In genomic region chr6:137402143-137402542, GRCh38 we compare ENCODE assay signal across 1 cellular context.
TF ChIP-seq lines count a peak whose summit lies in the region.

No MANE protein-coding gene starts in this region.

TF ChIP-seq in GM23338, 12 proteins besides CTCF, POLR2A, EP300 and RAD21 (continued from another document):
- TF ChIP-seq REST (IDR thresholded peaks at IDR 0.05; ENCODE audit: unreplicated experiment): no peak
- TF ChIP-seq POLR2AphosphoS5 (IDR thresholded peaks at IDR 0.05; ENCODE audit: low read depth): no peak
- no peak for TF ChIP-seq ZNF331 (CRISPR knock-in tag; IDR thresholded peaks at IDR 0.05; ENCODE audit: low read depth)
- no peak for TF ChIP-seq JUNB (IDR thresholded peaks at IDR 0.05; ENCODE audit: unreplicated experiment)
